11 cellular contexts compared by ENCODE assay signal in the genomic region with DNA sequence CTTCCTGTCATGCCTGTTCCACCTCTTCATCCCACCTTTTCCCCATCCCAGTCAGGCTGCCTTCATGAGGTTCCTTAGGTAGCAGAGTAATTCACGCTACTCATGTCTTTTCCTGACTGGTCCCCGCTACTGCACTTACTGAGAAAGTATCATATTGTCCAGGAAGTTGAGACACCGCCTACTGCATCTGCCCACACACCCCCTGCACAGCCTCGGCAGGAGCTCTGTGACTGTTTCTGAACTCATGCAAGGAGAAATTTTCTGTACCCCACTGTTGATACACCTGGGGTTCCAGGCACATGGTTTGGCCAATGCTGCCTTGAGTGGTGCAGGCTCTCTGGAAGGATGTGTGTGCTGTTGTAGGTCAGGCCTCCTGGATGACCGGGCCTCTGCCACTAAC. TPM values are rescaled to one million over a fixed set of nuclear protein-coding genes. Genes with fewer than 3 reads are reported as not detected.
DNase-seq lines count a peak whose midpoint lies in the region; ATAC-seq and TF ChIP-seq lines count a peak whose summit lies in the region.
"Had no signal": no experiment of that assay in that cellular context is flagged by ENCODE, and none has a peak within 500 bp of the region (broad histone marks: within the 10 kb centered on the region; RNA-seq: fewer than 3 reads in every experiment).

No MANE protein-coding gene starts in this region.

- no peak for TF ChIP-seq POLR2A in gastroesophageal sphincter (IDR thresholded peaks at IDR 0.05)

- H3K4me3 Mint-ChIP-seq in activated T-cell treated with anti-CD3 and anti-CD28 coated beads, Interleukin-2, amount 50 U/mL, for 4 hours: peak overlapping the region; percentile 5
- no peak overlapping the region for H3K4me3 Mint-ChIP-seq in glutamatergic neuron (ENCODE audit: unreplicated experiment)

- no peaks in the 10 kb centered on the region for H3K4me1 ChIP-seq in gastroesophageal sphincter
- H3K4me1 ChIP-seq: HAP-1 had no signal

- no peak for TF ChIP-seq EP300 in gastroesophageal sphincter (IDR thresholded peaks at IDR 0.05)

- H3K4me1 Mint-ChIP-seq in activated T-cell treated with anti-CD3 and anti-CD28 coated beads, Interleukin-2, amount 50 U/mL, for 4 hours (ENCODE audit: low read depth): peaks cover 48% of the 10 kb centered on the region
- peaks cover 12% of the 10 kb centered on the region for H3K4me1 Mint-ChIP-seq in glutamatergic neuron (ENCODE audit: low read depth, unreplicated experiment)

- no peaks in the 10 kb centered on the region for H3K9me3 ChIP-seq in gastroesophageal sphincter
- H3K9me3 ChIP-seq: HAP-1 had no signal

- 64 to 94% methylated on average over 4 of the region's 5 CpGs for WGBS in gastroesophageal sphincter (ENCODE audit: low coverage in 1 of 2), 2 donors

- peak; percentile 22 for DNase-seq in activated gamma-delta T cell treated with anti-CD3 and anti-CD28 coated beads, Interleukin-2, amount 50 U/mL, for 16 hours (ENCODE audit: low read depth)
- DNase-seq in activated gamma-delta T cell treated with Interleukin-2 at 50 U/mL for 16 hours (no peak), glutamatergic neuron (no peak), left ventricle myocardium superior (no peak), NCI-H2081 treated with DMSO at 0.1 percent for 48 hours (lab: John Stamatoyannopoulos, UW) (no peak)
- DNase-seq in activated T-cell treated with anti-CD3 and anti-CD28 coated beads, Interleukin-2, amount 50 U/mL, for 4 hours: peak; percentile 54
- peak; percentile 39 for DNase-seq in stimulated activated naive CD8-positive, alpha-beta T cell treated with anti-CD3 and anti-CD28 coated beads, Interleukin-15, Interleukin-2, amounts not matched to agents 100 U/mL and 50 U/mL, for 24 hours
- DNase-seq: NCI-H1694 treated with DMSO at 0.1 percent for 48 hours had no signal

- TF ChIP-seq CTCF in glutamatergic neuron (IDR thresholded peaks at IDR 0.05; ENCODE audit: partially characterized antibody, unreplicated experiment) (no peak), gastroesophageal sphincter (IDR thresholded peaks at IDR 0.05) (no peak)

- ATAC-seq in activated T-cell treated with anti-CD3 and anti-CD28 coated beads, Interleukin-2, amount 50 U/mL, for 4 hours: peak; percentile 30 to 34
- no peak for ATAC-seq in stimulated activated naive CD8-positive, alpha-beta T cell treated with anti-CD3 and anti-CD28 coated beads, Interleukin-15, Interleukin-2, amounts not matched to agents 100 U/mL and 50 U/mL, for 24 hours
- ATAC-seq in left ventricle myocardium superior: no peak
- ATAC-seq in gastroesophageal sphincter: no peak

- intact Hi-C loops in left ventricle myocardium superior (cut with micrococcal nuclease): loop anchor here (10.0 kb wide), 1 partner anchor 545 kb away; no protein-coding TSS in a partner anchor

- H3K27me3 ChIP-seq in gastroesophageal sphincter: no peaks in the 10 kb centered on the region

- no peak overlapping the region for H3K4me3 ChIP-seq in gastroesophageal sphincter
- H3K4me3 ChIP-seq: HAP-1 had no signal

- no peak overlapping the region for H3K27ac ChIP-seq in gastroesophageal sphincter

- peak overlapping the region; percentile 6 for H3K27ac Mint-ChIP-seq in glutamatergic neuron (ENCODE audit: unreplicated experiment)

- H3K36me3 Mint-ChIP-seq in activated T-cell treated with anti-CD3 and anti-CD28 coated beads, Interleukin-2, amount 50 U/mL, for 4 hours (ENCODE audit: insufficient read depth): peaks cover 19% of the 10 kb centered on the region
- no peaks in the 10 kb centered on the region for H3K36me3 Mint-ChIP-seq in glutamatergic neuron (ENCODE audit: unreplicated experiment)

- H3K27me3 Mint-ChIP-seq in activated T-cell treated with anti-CD3 and anti-CD28 coated beads, Interleukin-2, amount 50 U/mL, for 4 hours (ENCODE audit: low read depth): no peaks in the 10 kb centered on the region
- H3K27me3 Mint-ChIP-seq in glutamatergic neuron (ENCODE audit: unreplicated experiment): no peaks in the 10 kb centered on the region
- H3K27me3 Mint-ChIP-seq: IgD-negative memory B cell had no signal

- H3K9me3 Mint-ChIP-seq in activated T-cell treated with anti-CD3 and anti-CD28 coated beads, Interleukin-2, amount 50 U/mL, for 4 hours: no peaks in the 10 kb centered on the region
- peaks cover 1% of the 10 kb centered on the region for H3K9me3 Mint-ChIP-seq in glutamatergic neuron (ENCODE audit: unreplicated experiment)
- H3K9me3 Mint-ChIP-seq: IgD-negative memory B cell had no signal

- peaks cover 0 to 98% of the 10 kb centered on the region in 2 donors for H3K36me3 ChIP-seq in gastroesophageal sphincter

RNA-seq across cellular contexts. Expression of gene HADH, which starts 39.6 kb away (rescaled TPM):
- total RNA-seq in activated T-cell treated with anti-CD3 and anti-CD28 coated beads, Interleukin-2, amount 50 U/mL, for 4 hours: 10 to 100 TPM; 21.1 to 26.4 (median 22.5) TPM
- total RNA-seq in glutamatergic neuron (ENCODE audit: unreplicated experiment): 10.8 TPM
- total RNA-seq in left ventricle myocardium superior: 252 TPM
- 100 to 1,000 TPM in 2 of 4 donors, 10 to 100 TPM in 2; 88.9 to 148 (median 112) TPM for total RNA-seq in gastroesophageal sphincter

Comparison
In these comparisons a context has a peak if more than half of its experiments do, and no peak if none do; other contexts are left out.
1. DNase-seq: peak in activated gamma-delta T cell treated with anti-CD3 and anti-CD28 coated beads, Interleukin-2, amount 50 U/mL, for 16 hours (single experiment), activated T-cell treated with anti-CD3 and anti-CD28 coated beads, Interleukin-2, amount 50 U/mL, for 4 hours (single experiment) and stimulated activated naive CD8-positive, alpha-beta T cell treated with anti-CD3 and anti-CD28 coated beads, Interleukin-15, Interleukin-2, amounts not matched to agents 100 U/mL and 50 U/mL, for 24 hours (single experiment); none in activated gamma-delta T cell treated with Interleukin-2 at 50 U/mL for 16 hours (single experiment), glutamatergic neuron (single experiment), left ventricle myocardium superior (single experiment) and NCI-H2081 treated with DMSO at 0.1 percent for 48 hours (single experiment).
2. ATAC-seq: peak in activated T-cell treated with anti-CD3 and anti-CD28 coated beads, Interleukin-2, amount 50 U/mL, for 4 hours (2 of 2); none in stimulated activated naive CD8-positive, alpha-beta T cell treated with anti-CD3 and anti-CD28 coated beads, Interleukin-15, Interleukin-2, amounts not matched to agents 100 U/mL and 50 U/mL, for 24 hours (single experiment), left ventricle myocardium superior (single experiment) and gastroesophageal sphincter (single experiment).